Comparison of ENCODE assay signal across 20 cellular contexts in genomic region chr3:98806583-98806982, GRCh38. TPM values are rescaled to one million over a fixed set of nuclear protein-coding genes. Genes with fewer than 3 reads are reported as not detected.
"Had no signal": no experiment of that assay in that cellular context is flagged by ENCODE, and none has a peak within 500 bp of the region (broad histone marks: within the 10 kb centered on the region; RNA-seq: fewer than 3 reads in every experiment).

No MANE protein-coding gene starts in this region.

- H3K4me3 Mint-ChIP-seq: activated CD4-positive, alpha-beta memory T cell treated with anti-CD3 and anti-CD28 coated beads for 36 hours; activated naive CD8-positive, alpha-beta T cell treated with anti-CD3 and anti-CD28 coated beads for 36 hours; activated T-cell treated with anti-CD3 and anti-CD28 coated beads, Interleukin-2, amount 50 U/mL, for 72 hours; naive thymus-derived CD4-positive, alpha-beta T cell; stimulated activated memory B cell treated with anti-CD40 and anti-IgM and Interleukin-4, amounts not matched to agents 10 μg/mL and 1 μg/mL and 100 μg/mL, for 72 hours had no signal

- H3K27me3 Mint-ChIP-seq: activated CD4-positive, alpha-beta memory T cell treated with anti-CD3 and anti-CD28 coated beads for 36 hours; activated naive CD8-positive, alpha-beta T cell treated with anti-CD3 and anti-CD28 coated beads for 36 hours; naive thymus-derived CD4-positive, alpha-beta T cell; stimulated activated memory B cell treated with anti-CD40 and anti-IgM and Interleukin-4, amounts not matched to agents 10 μg/mL and 1 μg/mL and 100 μg/mL, for 72 hours had no signal

- H3K4me3 ChIP-seq: cardiac muscle cell, coronary artery, lung, right atrium auricular region, skin epidermis, transverse colon had no signal

- H3K27ac Mint-ChIP-seq: activated CD4-positive, alpha-beta memory T cell treated with anti-CD3 and anti-CD28 coated beads for 36 hours; activated naive CD8-positive, alpha-beta T cell treated with anti-CD3 and anti-CD28 coated beads for 36 hours; activated T-cell treated with anti-CD3 and anti-CD28 coated beads, Interleukin-2, amount 50 U/mL, for 72 hours; naive thymus-derived CD4-positive, alpha-beta T cell; stimulated activated memory B cell treated with anti-CD40 and anti-IgM and Interleukin-4, amounts not matched to agents 10 μg/mL and 1 μg/mL and 100 μg/mL, for 72 hours had no signal

- DNase-seq: activated CD4-positive, alpha-beta memory T cell treated with anti-CD3 and anti-CD28 coated beads for 36 hours; activated CD4-positive, alpha-beta T cell treated with anti-CD3 and anti-CD28 coated beads for 1 hour; activated gamma-delta T cell treated with Interleukin-2 at 50 U/mL for 16 hours; activated naive CD8-positive, alpha-beta T cell treated with anti-CD3 and anti-CD28 coated beads for 36 hours; activated T-cell treated with anti-CD3 and anti-CD28 coated beads, Interleukin-2, amount 50 U/mL, for 72 hours; anterior cingulate cortex; effector CD4-positive, alpha-beta T cell; hippocampal formation; naive thymus-derived CD4-positive, alpha-beta T cell; posterior cingulate gyrus; substantia nigra; SW 1271; T-helper 9 cell; transverse colon had no signal

- H3K4me1 ChIP-seq: right atrium auricular region, transverse colon had no signal

- H3K9me3 ChIP-seq: right atrium auricular region, transverse colon had no signal

- H3K27me3 ChIP-seq: cardiac muscle cell, right atrium auricular region, transverse colon had no signal

- ATAC-seq: activated T-cell treated with anti-CD3 and anti-CD28 coated beads, Interleukin-2, amount 50 U/mL, for 72 hours; naive thymus-derived CD4-positive, alpha-beta T cell; stimulated activated memory B cell treated with anti-CD40 and anti-IgM and Interleukin-4, amounts not matched to agents 10 μg/mL and 1 μg/mL and 100 μg/mL, for 72 hours had no signal

- H3K36me3 Mint-ChIP-seq: activated CD4-positive, alpha-beta memory T cell treated with anti-CD3 and anti-CD28 coated beads for 36 hours had no signal

- H3K4me1 Mint-ChIP-seq: stimulated activated memory B cell treated with anti-CD40 and anti-IgM and Interleukin-4, amounts not matched to agents 10 μg/mL and 1 μg/mL and 100 μg/mL, for 72 hours had no signal

- H3K9me3 Mint-ChIP-seq: stimulated activated memory B cell treated with anti-CD40 and anti-IgM and Interleukin-4, amounts not matched to agents 10 μg/mL and 1 μg/mL and 100 μg/mL, for 72 hours had no signal

- H3K27ac ChIP-seq: cardiac muscle cell, coronary artery, right atrium auricular region, transverse colon had no signal

RNA-seq across cellular contexts. Expression of gene ST3GAL6, which starts 43.4 kb away (rescaled TPM):
- total RNA-seq: activated CD4-positive, alpha-beta memory T cell treated with anti-CD3 and anti-CD28 coated beads for 36 hours had no signal
